Comparison of ENCODE assay signal across 9 cellular contexts in genomic region chr5:107294151-107294550, GRCh38.
A peak's percentile ranks its signal among the peaks of the same experiment; 100 is the strongest.
DNase-seq lines count a peak whose midpoint lies in the region; ATAC-seq and TF ChIP-seq lines count a peak whose summit lies in the region.
"Had no signal": no experiment of that assay in that cellular context is flagged by ENCODE, and none has a peak within 500 bp of the region (broad histone marks: within the 10 kb centered on the region; RNA-seq: fewer than 3 reads in every experiment).

No MANE protein-coding gene starts in this region.

- intact Hi-C loops in activated CD4-positive, alpha-beta T cell treated with anti-CD3 and anti-CD28 coated beads, Interleukin-2, amount 10 ng/mL, durations not matched to agents 24 days and 14 days (cut with micrococcal nuclease), result no loop called here

- H3K79me2 ChIP-seq in DND-41 (ENCODE audit: insufficient read depth, low read length), result no peaks in the 10 kb centered on the region

- peaks cover 9% of the 10 kb centered on the region for H3K4me1 ChIP-seq in DND-41 (ENCODE audit: insufficient read depth, low read length)

- no peak overlapping the region for H3K4me2 ChIP-seq in DND-41 (ENCODE audit: insufficient read depth, low read length)

- peaks cover 15% of the 10 kb centered on the region for H3K27me3 Mint-ChIP-seq in activated CD4-positive, alpha-beta T cell treated with anti-CD3 and anti-CD28 coated beads, Interleukin-2, amount 10 ng/mL, durations not matched to agents 24 days and 14 days

- no peak overlapping the region for H3K27ac ChIP-seq in DND-41 (ENCODE audit: low read length)
- H3K27ac ChIP-seq: brain microvascular endothelial cell had no signal

- peaks cover 9% of the 10 kb centered on the region for H3K4me1 Mint-ChIP-seq in activated CD4-positive, alpha-beta T cell treated with anti-CD3 and anti-CD28 coated beads, Interleukin-2, amount 10 ng/mL, durations not matched to agents 24 days and 14 days

- H3K4me3 ChIP-seq in DND-41 (ENCODE audit: low read depth in 1 of 2, low read length in 2 of 2), result no peak overlapping the region

- no peak overlapping the region for H3K4me3 Mint-ChIP-seq in activated CD4-positive, alpha-beta T cell treated with anti-CD3 and anti-CD28 coated beads, Interleukin-2, amount 10 ng/mL, durations not matched to agents 24 days and 14 days

- H3K36me3 ChIP-seq in DND-41 (ENCODE audit: insufficient read depth, low read length), result no peaks in the 10 kb centered on the region
- H3K36me3 ChIP-seq: brain microvascular endothelial cell had no signal

- no peak overlapping the region for H3K27ac Mint-ChIP-seq in activated CD4-positive, alpha-beta T cell treated with anti-CD3 and anti-CD28 coated beads, Interleukin-2, amount 10 ng/mL, durations not matched to agents 24 days and 14 days

- H3K36me3 Mint-ChIP-seq in activated CD4-positive, alpha-beta T cell treated with anti-CD3 and anti-CD28 coated beads, Interleukin-2, amount 10 ng/mL, durations not matched to agents 24 days and 14 days (ENCODE audit: low read depth), result no peaks in the 10 kb centered on the region

- H2AFZ ChIP-seq in DND-41 (ENCODE audit: low read depth, low read length), result peak overlapping the region; percentile 71

- DNase-seq in DND-41, result no peak
- DNase-seq in NAMALWA (ENCODE audit: low spot score), result peak; percentile 60
- DNase-seq in GM03348 (ENCODE audit: low spot score), result no peak
- no peak for DNase-seq in activated naive CD4-positive, alpha-beta T cell treated with anti-CD3 and anti-CD28 coated beads, Interleukin-2, amount 50 U/mL, for 16 hours
- DNase-seq in activated CD4-positive, alpha-beta T cell treated with anti-CD3 and anti-CD28 coated beads, Interleukin-2, amount 10 ng/mL, durations not matched to agents 24 days and 14 days, result no peak
- no peak for DNase-seq in activated naive CD4-positive, alpha-beta T cell treated with Interleukin-2 at 50 U/mL for 16 hours
- DNase-seq: brain microvascular endothelial cell had no signal

- no peak for TF ChIP-seq CTCF in DND-41 (IDR thresholded peaks at IDR 0.05; ENCODE audit: borderline replicate concordance, extremely low read depth, low read length, poor library complexity, severe bottlenecking)

- no peaks in the 10 kb centered on the region for H3K9me3 Mint-ChIP-seq in activated CD4-positive, alpha-beta T cell treated with anti-CD3 and anti-CD28 coated beads, Interleukin-2, amount 10 ng/mL, durations not matched to agents 24 days and 14 days

- no peaks in the 10 kb centered on the region for H4K20me1 ChIP-seq in DND-41 (ENCODE audit: insufficient read depth, low read length)

- no peaks in the 10 kb centered on the region for H3K27me3 ChIP-seq in DND-41 (ENCODE audit: insufficient read depth, low read length, poor library complexity)
- H3K27me3 ChIP-seq: brain microvascular endothelial cell had no signal

- H3K9me3 ChIP-seq in DND-41 (ENCODE audit: insufficient read depth, low read length, severe bottlenecking), result no peaks in the 10 kb centered on the region

- H3K9ac ChIP-seq in DND-41 (ENCODE audit: low read depth, low read length), result no peak overlapping the region

- ATAC-seq in DND-41 (ENCODE audit: insufficient read depth, low read depth) (no peak), GM19438 (IDR thresholded peaks at IDR 0.05; ENCODE audit: low read depth, unreplicated experiment) (peak; percentile 60), HG02970 (IDR thresholded peaks at IDR 0.05; ENCODE audit: low FRiP score, unreplicated experiment) (peak; percentile 52)
